ENCODE assay signal across 26 cellular contexts in the genomic region with DNA sequence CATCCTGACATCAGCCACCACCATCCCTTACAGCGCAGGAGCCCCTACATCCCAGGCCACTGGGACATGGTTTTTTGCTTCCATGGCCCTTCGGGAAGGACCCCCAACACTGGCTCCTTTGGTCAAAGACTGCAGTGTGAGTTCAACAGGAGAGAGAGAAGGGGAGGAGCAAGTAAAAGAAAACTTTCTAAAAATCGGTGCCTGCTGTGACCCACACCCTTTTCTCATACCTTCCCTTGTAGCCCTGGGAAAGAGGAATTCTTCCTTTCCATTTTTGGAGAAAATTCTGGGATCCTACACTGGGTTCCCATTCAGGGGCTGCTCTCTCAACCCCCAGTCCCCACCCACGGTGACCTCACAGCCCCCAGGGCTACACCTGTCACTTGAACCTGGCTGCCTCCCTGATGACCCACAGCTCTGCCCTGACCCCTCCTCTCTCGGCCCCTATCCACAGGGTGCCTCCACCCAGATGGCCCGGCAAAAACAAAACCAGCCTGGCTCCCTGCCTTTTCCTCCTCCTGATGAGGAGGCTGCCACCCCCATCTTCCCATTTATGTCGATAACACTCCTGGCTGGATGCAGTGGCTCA. TPM values are rescaled to one million over a fixed set of nuclear protein-coding genes. Genes with fewer than 3 reads are reported as not detected.
"Had no signal": no experiment of that assay in that cellular context is flagged by ENCODE, and none has a peak within 500 bp of the region (broad histone marks: within the 10 kb centered on the region; RNA-seq: fewer than 3 reads in every experiment).

No MANE protein-coding gene starts in this region.

- H3K36me3 Mint-ChIP-seq: activated naive CD8-positive, alpha-beta T cell treated with anti-CD3 and anti-CD28 coated beads, Interleukin-2, amount 10 ng/mL, durations not matched to agents 7 days and 5 days; mesothelial cell of epicardium; natural killer cell treated with Interleukin-12 subunit alpha and Interleukin-12 subunit beta and Interleukin-15 and Interleukin-18, amount 100 ng/mL, for 72 hours had no signal

- H3K9me3 ChIP-seq: testis had no signal

- H3K4me3 Mint-ChIP-seq: activated CD4-positive, alpha-beta T cell treated with anti-CD3 and anti-CD28 coated beads for 36 hours; activated naive CD8-positive, alpha-beta T cell treated with anti-CD3 and anti-CD28 coated beads, Interleukin-2, amount 10 ng/mL, durations not matched to agents 7 days and 5 days; dendritic cell treated with granulocyte-macrophage colony-stimulating factor and Interleukin-4, amounts not matched to agents 40 ng/mL and 50 ng/mL, for 4 days; mesothelial cell of epicardium; natural killer cell treated with Interleukin-12 subunit alpha and Interleukin-12 subunit beta and Interleukin-15 and Interleukin-18, amount 100 ng/mL, for 72 hours had no signal

- ATAC-seq: activated CD4-positive, alpha-beta T cell treated with anti-CD3 and anti-CD28 coated beads for 36 hours; gastroesophageal sphincter; heart left ventricle; left cardiac atrium had no signal

- DNase-seq: activated CD4-positive, alpha-beta T cell treated with anti-CD3 and anti-CD28 coated beads for 36 hours; activated CD4-positive, alpha-beta T cell treated with anti-CD3 and anti-CD28 coated beads, Interleukin-2, amount 50 U/mL, for 48 hours; activated naive CD4-positive, alpha-beta T cell; activated naive CD8-positive, alpha-beta T cell treated with anti-CD3 and anti-CD28 coated beads, Interleukin-2, amount 10 ng/mL, durations not matched to agents 7 days and 5 days; activated T-cell treated with anti-CD3 and anti-CD28 coated beads for 4 hours; amygdala; effector CD8-positive, alpha-beta T cell; heart left ventricle; left cardiac atrium; occipital lobe; stimulated activated CD4-positive, alpha-beta T cell treated with anti-CD3 and anti-CD28 coated beads, Interleukin-15, amount 100 ng/mL, for 24 hours; stimulated activated CD4-positive, alpha-beta T cell treated with anti-CD3 and anti-CD28 coated beads, Interleukin-2, amount 100 ng/mL, for 48 hours; testis; upper lobe of left lung had no signal

- H3K27ac ChIP-seq: cardiac muscle cell, esophagus muscularis mucosa, gastroesophageal sphincter, heart left ventricle, testis, upper lobe of left lung had no signal

- H3K27ac Mint-ChIP-seq: activated CD4-positive, alpha-beta T cell treated with anti-CD3 and anti-CD28 coated beads for 36 hours; activated naive CD8-positive, alpha-beta T cell treated with anti-CD3 and anti-CD28 coated beads, Interleukin-2, amount 10 ng/mL, durations not matched to agents 7 days and 5 days; dendritic cell treated with granulocyte-macrophage colony-stimulating factor and Interleukin-4, amounts not matched to agents 40 ng/mL and 50 ng/mL, for 4 days; mesothelial cell of epicardium; natural killer cell treated with Interleukin-12 subunit alpha and Interleukin-12 subunit beta and Interleukin-15 and Interleukin-18, amount 100 ng/mL, for 72 hours; progenitor cell of endocrine pancreas had no signal

- H3K9me3 Mint-ChIP-seq: activated naive CD8-positive, alpha-beta T cell treated with anti-CD3 and anti-CD28 coated beads, Interleukin-2, amount 10 ng/mL, durations not matched to agents 7 days and 5 days; mesothelial cell of epicardium; natural killer cell treated with Interleukin-12 subunit alpha and Interleukin-12 subunit beta and Interleukin-15 and Interleukin-18, amount 100 ng/mL, for 72 hours had no signal

- H3K27me3 Mint-ChIP-seq: dendritic cell treated with granulocyte-macrophage colony-stimulating factor and Interleukin-4, amounts not matched to agents 40 ng/mL and 50 ng/mL, for 4 days had no signal

- H3K36me3 ChIP-seq: cardiac muscle cell, esophagus muscularis mucosa, gastroesophageal sphincter, heart left ventricle, upper lobe of left lung had no signal

- H3K4me1 ChIP-seq: esophagus muscularis mucosa, gastroesophageal sphincter, heart left ventricle, upper lobe of left lung had no signal

- H3K4me3 ChIP-seq: cardiac muscle cell, esophagus muscularis mucosa, gastroesophageal sphincter, heart left ventricle, testis, upper lobe of left lung had no signal

- H3K27me3 ChIP-seq: cardiac muscle cell, testis, upper lobe of left lung had no signal

RNA-seq across cellular contexts. Expression of a gene that starts 7.6 kb away (rescaled TPM):
- total RNA-seq: cardiac muscle cell; chondrocyte; endothelial cell of umbilical vein; mesothelial cell of epicardium; occipital lobe; progenitor cell of endocrine pancreas; T-helper 2 cell treated with Interferon-gamma antibody and Interleukin-4, amounts not matched to agents 100 ng/mL and 5 ng/mL, for 36 hours had no signal

RNA-seq across cellular contexts. Expression of a gene that starts 56.4 kb away (rescaled TPM):
- total RNA-seq: activated CD4-positive, alpha-beta T cell treated with anti-CD3 and anti-CD28 coated beads for 36 hours; activated naive CD8-positive, alpha-beta T cell treated with anti-CD3 and anti-CD28 coated beads, Interleukin-2, amount 10 ng/mL, durations not matched to agents 7 days and 5 days; cardiac muscle cell; chondrocyte; endothelial cell of umbilical vein; esophagus muscularis mucosa; gastroesophageal sphincter; heart left ventricle; left cardiac atrium; lower leg skin; mesothelial cell of epicardium; natural killer cell treated with Interleukin-12 subunit alpha and Interleukin-12 subunit beta and Interleukin-15 and Interleukin-18, amount 100 ng/mL, for 72 hours; occipital lobe; progenitor cell of endocrine pancreas; skeletal muscle tissue; T-helper 2 cell treated with Interferon-gamma antibody and Interleukin-4, amounts not matched to agents 100 ng/mL and 5 ng/mL, for 36 hours; testis; upper lobe of left lung had no signal
